In the genomic region with DNA sequence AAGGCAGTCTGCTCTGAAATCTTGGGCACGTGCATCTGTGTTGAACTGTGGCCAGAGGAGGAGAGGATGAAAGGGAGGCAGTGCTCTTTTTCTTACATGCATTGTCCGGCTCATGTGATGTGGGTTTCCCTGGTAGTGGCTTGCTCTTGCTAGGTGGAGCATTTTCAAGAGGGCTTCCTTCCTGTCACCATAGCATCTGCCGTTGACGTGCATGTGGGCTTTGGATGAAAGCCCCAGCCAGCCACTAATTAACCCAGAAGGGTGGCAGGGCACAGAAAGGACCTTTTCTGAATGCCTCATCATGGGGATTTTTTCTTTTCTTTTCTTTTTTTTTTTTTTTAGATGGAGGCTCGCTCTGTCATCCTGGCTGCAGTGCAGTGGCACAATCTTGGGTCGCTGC, we compare ENCODE assay signal across 8 cellular contexts.
A peak's percentile ranks its signal among the peaks of the same experiment; 100 is the strongest.
DNase-seq lines count a peak whose midpoint lies in the region; ATAC-seq and TF ChIP-seq lines count a peak whose summit lies in the region.

No MANE protein-coding gene starts in this region.

- H2AFZ ChIP-seq in GM23338, result no peak overlapping the region

- 0 out of 2 replicates have a peak, but pooled peaks cover 5% of the 10 kb centered on the region for H3K79me2 ChIP-seq in GM23338 (replicated peaks; ENCODE audit: insufficient read depth)

- no peaks in the 10 kb centered on the region for H3K9me2 ChIP-seq in GM23338 (ENCODE audit: insufficient read depth)

- no peak overlapping the region for H3K27ac ChIP-seq in GM23338 (ENCODE audit: low read depth)

- no peak overlapping the region for H3K4me2 ChIP-seq in GM23338

- ATAC-seq in GM21390 (IDR thresholded peaks at IDR 0.05; ENCODE audit: unreplicated experiment) (peak; percentile 69), GM23338 (no peak)
- ATAC-seq in activated naive CD4-positive, alpha-beta T cell treated with anti-CD3 and anti-CD28 coated beads, Interleukin-2, amount 50 U/mL, for 72 hours, result peak; percentile 80 to 97

- no peaks in the 10 kb centered on the region for H3K4me1 ChIP-seq in GM23338 (ENCODE audit: insufficient read depth)

- TF ChIP-seq CTCF in GM23338 (conservative IDR thresholded peaks at IDR 0.05; ENCODE audit: low read depth in 2 of 2), result no peak
- no peak for TF ChIP-seq CTCF in progenitor cell of endocrine pancreas (IDR thresholded peaks at IDR 0.05; ENCODE audit: unreplicated experiment)

- H3K27ac Mint-ChIP-seq in activated naive CD4-positive, alpha-beta T cell treated with anti-CD3 and anti-CD28 coated beads, Interleukin-2, amount 50 U/mL, for 72 hours, result peak overlapping the region; percentile 41 to 44
- H3K27ac Mint-ChIP-seq in GM23338 (no peak overlapping the region), progenitor cell of endocrine pancreas (no peak overlapping the region)

- H3K27me3 ChIP-seq in GM23338 (ENCODE audit: insufficient read depth), result no peaks in the 10 kb centered on the region

- H3F3A ChIP-seq in GM23338 (replicated peaks; ENCODE audit: low read depth), result no peaks in the 10 kb centered on the region

- no peaks in the 10 kb centered on the region for H3K27me3 Mint-ChIP-seq in GM23338 (ENCODE audit: insufficient read depth, low read depth, poor library complexity)
- no peaks in the 10 kb centered on the region for H3K27me3 Mint-ChIP-seq in progenitor cell of endocrine pancreas

- H3K4me3 Mint-ChIP-seq in GM23338, result no peak overlapping the region
- H3K4me3 Mint-ChIP-seq in progenitor cell of endocrine pancreas (ENCODE audit: low read depth), result no peak overlapping the region

- H3K36me3 ChIP-seq in GM23338 (ENCODE audit: insufficient read depth), result no peaks in the 10 kb centered on the region

- peaks cover 0 to 8% of the 10 kb centered on the region in 2 donors for H3K36me3 Mint-ChIP-seq in activated naive CD4-positive, alpha-beta T cell treated with anti-CD3 and anti-CD28 coated beads, Interleukin-2, amount 50 U/mL, for 72 hours
- H3K36me3 Mint-ChIP-seq in GM23338 (ENCODE audit: low read depth) (no peaks in the 10 kb centered on the region), progenitor cell of endocrine pancreas (ENCODE audit: insufficient read depth) (peaks cover 4% of the 10 kb centered on the region)

- peaks cover 3% of the 10 kb centered on the region; the same call in 2 of the 3 replicates for H3K4me1 Mint-ChIP-seq in GM23338
- peaks cover 5% of the 10 kb centered on the region for H3K4me1 Mint-ChIP-seq in progenitor cell of endocrine pancreas (ENCODE audit: low read depth)

- H3K9me3 Mint-ChIP-seq in activated naive CD4-positive, alpha-beta T cell treated with anti-CD3 and anti-CD28 coated beads, Interleukin-2, amount 50 U/mL, for 72 hours, result no peaks in the 10 kb centered on the region
- no peaks in the 10 kb centered on the region for H3K9me3 Mint-ChIP-seq in GM23338
- H3K9me3 Mint-ChIP-seq in progenitor cell of endocrine pancreas (ENCODE audit: low read depth), result peaks cover 12% of the 10 kb centered on the region

- H4K20me1 ChIP-seq in GM23338 (replicated peaks; ENCODE audit: insufficient read depth), result no peaks in the 10 kb centered on the region

- no peak overlapping the region for H3K4me3 ChIP-seq in GM23338

- DNase-seq in COLO668 (lab: John Stamatoyannopoulos, UW; ENCODE audit: unreplicated experiment) (peak; percentile 1), Kasumi-1 (lab: John Stamatoyannopoulos, UW) (peak; percentile 26 to 28), SKM-1 treated with dmso at 0.1 percent for 144 hours (lab: John Stamatoyannopoulos, UW; ENCODE audit: unreplicated experiment) (no peak), GM23338 (ENCODE audit: low spot score) (no peak), NK-92 (lab: John Stamatoyannopoulos, UW; ENCODE audit: unreplicated experiment) (no peak), progenitor cell of endocrine pancreas (ENCODE audit: low spot score, unreplicated experiment) (no peak)
- DNase-seq in activated naive CD4-positive, alpha-beta T cell treated with anti-CD3 and anti-CD28 coated beads, Interleukin-2, amount 50 U/mL, for 72 hours (ENCODE audit: low spot score in 2 of 2), result peak; percentile 2 to 72

TF ChIP-seq in GM23338, 12 proteins besides CTCF, POLR2A, EP300 and RAD21:
- TF ChIP-seq EZH2phosphoT487 (IDR thresholded peaks at IDR 0.05; ENCODE audit: unreplicated experiment) (no peak), CREB1 (CRISPR knock-in tag; IDR thresholded peaks at IDR 0.05; ENCODE audit: low read depth) (no peak), ZNF114 (CRISPR knock-in tag; IDR thresholded peaks at IDR 0.05) (no peak), EZH2 (IDR thresholded peaks at IDR 0.05; ENCODE audit: low read depth, unreplicated experiment) (no peak), POLR2AphosphoS5 (IDR thresholded peaks at IDR 0.05; ENCODE audit: low read depth) (no peak), JUNB (IDR thresholded peaks at IDR 0.05; ENCODE audit: unreplicated experiment) (no peak)
- TF ChIP-seq, protein P1, sequence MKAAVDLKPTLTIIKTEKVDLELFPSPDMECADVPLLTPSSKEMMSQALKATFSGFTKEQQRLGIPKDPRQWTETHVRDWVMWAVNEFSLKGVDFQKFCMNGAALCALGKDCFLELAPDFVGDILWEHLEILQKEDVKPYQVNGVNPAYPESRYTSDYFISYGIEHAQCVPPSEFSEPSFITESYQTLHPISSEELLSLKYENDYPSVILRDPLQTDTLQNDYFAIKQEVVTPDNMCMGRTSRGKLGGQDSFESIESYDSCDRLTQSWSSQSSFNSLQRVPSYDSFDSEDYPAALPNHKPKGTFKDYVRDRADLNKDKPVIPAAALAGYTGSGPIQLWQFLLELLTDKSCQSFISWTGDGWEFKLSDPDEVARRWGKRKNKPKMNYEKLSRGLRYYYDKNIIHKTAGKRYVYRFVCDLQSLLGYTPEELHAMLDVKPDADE (IDR thresholded peaks at IDR 0.05), result no peak

Comparison
In these comparisons a context has a peak if more than half of its experiments do, and no peak if none do; other contexts are left out.
1. DNase-seq: peak in COLO668 (single experiment), Kasumi-1 (2 of 2) and activated naive CD4-positive, alpha-beta T cell treated with anti-CD3 and anti-CD28 coated beads, Interleukin-2, amount 50 U/mL, for 72 hours (2 of 2); none in SKM-1 treated with dmso at 0.1 percent for 144 hours (single experiment), GM23338 (single experiment), NK-92 (single experiment) and progenitor cell of endocrine pancreas (single experiment).
2. H3K27ac Mint-ChIP-seq: peak in activated naive CD4-positive, alpha-beta T cell treated with anti-CD3 and anti-CD28 coated beads, Interleukin-2, amount 50 U/mL, for 72 hours (2 of 2); none in GM23338 (single experiment) and progenitor cell of endocrine pancreas (single experiment).